In genomic region chr5:79133657-79134451, GRCh38 we compare ENCODE assay signal across 8 cellular contexts.
DNase-seq lines count a peak whose midpoint lies in the region; ATAC-seq and TF ChIP-seq lines count a peak whose summit lies in the region.

No MANE protein-coding gene starts in this region.

- H3K9ac ChIP-seq in stomach smooth muscle (ENCODE audit: low read length in 2 of 2), result peak overlapping the region; percentile 63 to 77

- peak; percentile 84 for TF ChIP-seq CTCF in foreskin fibroblast (IDR thresholded peaks at IDR 0.05; ENCODE audit: low read depth, low read length)

- no peaks in the 10 kb centered on the region for H3K9me3 ChIP-seq in neuron (ENCODE audit: low read length)
- no peaks in the 10 kb centered on the region for H3K9me3 ChIP-seq in stomach smooth muscle (ENCODE audit: control insufficient read depth in 2 of 2, low read length in 2 of 2)

- H3K4me1 ChIP-seq in neuron (ENCODE audit: insufficient read depth, low read length), result peaks cover 12% of the 10 kb centered on the region
- peaks cover 4% of the 10 kb centered on the region for H3K4me1 ChIP-seq in stomach smooth muscle (ENCODE audit: control insufficient read depth, insufficient read depth, low read length)

- H3K36me3 ChIP-seq in neuron (ENCODE audit: insufficient read depth, low read length), result no peaks in the 10 kb centered on the region
- no peaks in the 10 kb centered on the region for H3K36me3 ChIP-seq in stomach smooth muscle (ENCODE audit: control insufficient read depth in 2 of 2, insufficient read depth in 2 of 2, low read length in 2 of 2)

- no peaks in the 10 kb centered on the region for H3K27me3 ChIP-seq in neuron (ENCODE audit: insufficient read depth, low read length)
- H3K27me3 ChIP-seq in stomach smooth muscle (ENCODE audit: control insufficient read depth in 1 of 2, insufficient read depth in 2 of 2, low read length in 2 of 2), result no peaks in the 10 kb centered on the region

- peak overlapping the region; percentile 63 for H2AFZ ChIP-seq in neuron (ENCODE audit: low read depth, low read length)

- DNase-seq in DMS153 (lab: John Stamatoyannopoulos, UW) (peak; percentile 7), Kasumi-1 (lab: John Stamatoyannopoulos, UW) (peak; percentile 77 to 78), SHP77 (lab: John Stamatoyannopoulos, UW) (peak; percentile 50 to 56), foreskin fibroblast (peak; percentile 73 to 93)
- peak; percentile 84 for DNase-seq in activated effector memory CD4-positive, alpha-beta T cell treated with anti-CD3 and anti-CD28 coated beads, Interleukin-2, amount 50 U/mL, for 16 hours

- H3K27ac ChIP-seq in stomach smooth muscle (ENCODE audit: low read length), result peak overlapping the region; percentile 81

- ATAC-seq in HG03196 (IDR thresholded peaks at IDR 0.05; ENCODE audit: unreplicated experiment), result no peak

- peak overlapping the region; percentile 34 to 54 for H3K4me3 ChIP-seq in foreskin fibroblast (ENCODE audit: low read depth in 1 of 2, low read length in 2 of 2)
- peak overlapping the region; percentile 34 for H3K4me3 ChIP-seq in neuron (ENCODE audit: low read length)
- peak overlapping the region; percentile 68 to 74 for H3K4me3 ChIP-seq in stomach smooth muscle (ENCODE audit: low read length in 2 of 2)

Comparison
In these comparisons a context has a peak if more than half of its experiments do, and no peak if none do; other contexts are left out.
1. DNase-seq: peak in every context shown above with its lines; median percentile 84 in activated effector memory CD4-positive, alpha-beta T cell treated with anti-CD3 and anti-CD28 coated beads, Interleukin-2, amount 50 U/mL, for 16 hours; 83 in foreskin fibroblast; 78 in Kasumi-1; 53 in SHP77; 7 in DMS153.